ENCODE assay signal across 1 cellular context in the genomic region with DNA sequence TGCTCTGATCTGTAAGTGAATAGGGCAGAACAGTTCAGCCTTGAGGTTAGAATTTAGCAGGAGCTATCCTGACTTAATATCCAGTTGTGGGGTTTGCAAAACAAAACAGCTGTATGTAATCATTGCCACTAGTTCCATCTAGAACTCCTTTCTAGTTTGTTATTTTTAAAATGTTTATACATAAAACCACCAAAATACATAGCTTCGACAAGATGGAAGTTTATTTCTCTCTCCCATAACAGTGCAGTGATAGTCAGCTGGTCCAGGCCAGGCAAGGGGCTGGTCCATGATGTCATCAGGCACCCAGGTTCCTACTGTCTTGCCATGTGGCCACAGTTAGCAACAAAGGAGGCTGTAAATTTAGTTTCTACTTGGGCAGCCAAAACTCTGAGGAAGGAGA.
TF ChIP-seq lines count a peak whose summit lies in the region.

No MANE protein-coding gene starts in this region.

TF ChIP-seq in IMR-90, 13 proteins besides CTCF, POLR2A, EP300 and RAD21:
- TF ChIP-seq NFE2L2 (IDR thresholded peaks at IDR 0.05; ENCODE audit: low read depth, low read length) (no peak), CHD1 (IDR thresholded peaks at IDR 0.05; ENCODE audit: low read depth, low read length) (no peak), MXI1 (IDR thresholded peaks at IDR 0.05; ENCODE audit: borderline replicate concordance, low read depth, low read length) (peak; percentile 70)
- TF ChIP-seq, protein P1, sequence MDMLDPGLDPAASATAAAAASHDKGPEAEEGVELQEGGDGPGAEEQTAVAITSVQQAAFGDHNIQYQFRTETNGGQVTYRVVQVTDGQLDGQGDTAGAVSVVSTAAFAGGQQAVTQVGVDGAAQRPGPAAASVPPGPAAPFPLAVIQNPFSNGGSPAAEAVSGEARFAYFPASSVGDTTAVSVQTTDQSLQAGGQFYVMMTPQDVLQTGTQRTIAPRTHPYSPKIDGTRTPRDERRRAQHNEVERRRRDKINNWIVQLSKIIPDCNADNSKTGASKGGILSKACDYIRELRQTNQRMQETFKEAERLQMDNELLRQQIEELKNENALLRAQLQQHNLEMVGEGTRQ (IDR thresholded peaks at IDR 0.05; ENCODE audit: low read depth, low read length), result peak; percentile 59; the same call in 1 of the 2 replicates
